8 cellular contexts compared by ENCODE assay signal in genomic region chr10:43619368-43619767, GRCh38.
"Had no signal": no experiment of that assay in that cellular context is flagged by ENCODE, and none has a peak within 500 bp of the region (broad histone marks: within the 10 kb centered on the region; RNA-seq: fewer than 3 reads in every experiment).

No MANE protein-coding gene starts in this region.

- ATAC-seq: left cardiac atrium; left colon; left lobe of liver; left lung; left ventricle myocardium superior; lower lobe of right lung; mucosa of descending colon; naive thymus-derived CD4-positive, alpha-beta T cell had no signal
